ENCODE assay signal across 1 cellular context in genomic region chr4:76547167-76547760, GRCh38.
TF ChIP-seq lines count a peak whose summit lies in the region.

No MANE protein-coding gene starts in this region.

TF ChIP-seq in GM23338, 12 proteins besides CTCF, POLR2A, EP300 and RAD21 (continued from another document):
- no peak for TF ChIP-seq ZNF462 (CRISPR knock-in tag; IDR thresholded peaks at IDR 0.05)
TF ChIP-seq in GM23338: peak in this region for 0.
